21 cellular contexts compared by ENCODE assay signal in genomic region chr7:130099331-130099730, GRCh38.
"Had no signal": no experiment of that assay in that cellular context is flagged by ENCODE, and none has a peak within 500 bp of the region (broad histone marks: within the 10 kb centered on the region; RNA-seq: fewer than 3 reads in every experiment).

No MANE protein-coding gene starts in this region.

- H3K4me3 ChIP-seq: esophagus squamous epithelium, heart left ventricle, left lung, lower lobe of right lung, psoas muscle, right lobe of liver, testis, tibial nerve, upper lobe of right lung, vagina had no signal

- H3K27ac ChIP-seq: esophagus squamous epithelium, heart left ventricle, left lung, lower lobe of right lung, neutrophil, psoas muscle, right lobe of liver, testis, tibial nerve, upper lobe of right lung, vagina had no signal

- H3K9me3 Mint-ChIP-seq: effector memory CD8-positive, alpha-beta T cell; naive thymus-derived CD4-positive, alpha-beta T cell; stimulated activated naive CD8-positive, alpha-beta T cell treated with anti-CD3 and anti-CD28 coated beads, Interleukin-15, amount 100 ng/mL, for 72 hours had no signal

- H3K36me3 ChIP-seq: esophagus squamous epithelium, heart left ventricle, lower lobe of right lung, neutrophil, right lobe of liver, tibial nerve, upper lobe of right lung, vagina had no signal

- DNase-seq: effector memory CD8-positive, alpha-beta T cell; esophagus squamous epithelium; foreskin melanocyte; heart left ventricle; hippocampal formation; left lung; lower lobe of right lung; mesenchymal stem cell; naive thymus-derived CD4-positive, alpha-beta T cell; psoas muscle; retina; right lobe of liver; stimulated activated CD4-positive, alpha-beta T cell treated with anti-CD3 and anti-CD28 coated beads, Interleukin-1b, Interleukin-23, amount 100 ng/mL, for 48 hours; stimulated activated CD4-positive, alpha-beta T cell treated with anti-CD3 and anti-CD28 coated beads, Interleukin-4, amount 100 ng/mL, for 24 hours; stimulated activated naive B cell treated with anti-CD40 and anti-IgM and Interleukin-4, amounts not matched to agents 10 μg/mL and 1 μg/mL and 100 μg/mL, for 72 hours; stimulated activated naive CD8-positive, alpha-beta T cell treated with anti-CD3 and anti-CD28 coated beads, Interleukin-15, amount 100 ng/mL, for 72 hours; testis; upper lobe of right lung had no signal

- H3K4me1 ChIP-seq: psoas muscle, testis, vagina had no signal

- H3K27me3 Mint-ChIP-seq: effector memory CD8-positive, alpha-beta T cell; naive thymus-derived CD4-positive, alpha-beta T cell; stimulated activated naive B cell treated with anti-CD40 and anti-IgM and Interleukin-4, amounts not matched to agents 10 μg/mL and 1 μg/mL and 100 μg/mL, for 72 hours; stimulated activated naive CD8-positive, alpha-beta T cell treated with anti-CD3 and anti-CD28 coated beads, Interleukin-15, amount 100 ng/mL, for 72 hours had no signal

- H3K4me3 Mint-ChIP-seq: effector memory CD8-positive, alpha-beta T cell; naive thymus-derived CD4-positive, alpha-beta T cell; stimulated activated naive B cell treated with anti-CD40 and anti-IgM and Interleukin-4, amounts not matched to agents 10 μg/mL and 1 μg/mL and 100 μg/mL, for 72 hours; stimulated activated naive CD8-positive, alpha-beta T cell treated with anti-CD3 and anti-CD28 coated beads, Interleukin-15, amount 100 ng/mL, for 72 hours had no signal

- H3K9me3 ChIP-seq: esophagus squamous epithelium, heart left ventricle, left lung, lower lobe of right lung, neutrophil, psoas muscle, right lobe of liver, testis, tibial nerve, upper lobe of right lung, vagina had no signal

- H3K27ac Mint-ChIP-seq: effector memory CD8-positive, alpha-beta T cell; naive thymus-derived CD4-positive, alpha-beta T cell; stimulated activated naive B cell treated with anti-CD40 and anti-IgM and Interleukin-4, amounts not matched to agents 10 μg/mL and 1 μg/mL and 100 μg/mL, for 72 hours; stimulated activated naive CD8-positive, alpha-beta T cell treated with anti-CD3 and anti-CD28 coated beads, Interleukin-15, amount 100 ng/mL, for 72 hours had no signal

- ATAC-seq: effector memory CD8-positive, alpha-beta T cell; heart left ventricle; left lung; lower lobe of right lung; naive thymus-derived CD4-positive, alpha-beta T cell; psoas muscle; right lobe of liver; stimulated activated naive B cell treated with anti-CD40 and anti-IgM and Interleukin-4, amounts not matched to agents 10 μg/mL and 1 μg/mL and 100 μg/mL, for 72 hours; stimulated activated naive CD8-positive, alpha-beta T cell treated with anti-CD3 and anti-CD28 coated beads, Interleukin-15, amount 100 ng/mL, for 72 hours; upper lobe of right lung had no signal

- H3K4me1 Mint-ChIP-seq: stimulated activated naive CD8-positive, alpha-beta T cell treated with anti-CD3 and anti-CD28 coated beads, Interleukin-15, amount 100 ng/mL, for 72 hours had no signal

- H3K27me3 ChIP-seq: esophagus squamous epithelium, heart left ventricle, left lung, neutrophil, right lobe of liver, testis, tibial nerve, upper lobe of right lung, vagina had no signal
